Comparison of ENCODE assay signal across 2 cellular contexts in genomic region chr2:65382776-65383357, GRCh38.
A peak's percentile ranks its signal among the peaks of the same experiment; 100 is the strongest.
TF ChIP-seq lines count a peak whose summit lies in the region.

No MANE protein-coding gene starts in this region.

TF ChIP-seq in K562, 482 proteins besides CTCF, POLR2A, EP300 and RAD21 (continued from another document):
- TF ChIP-seq MGA (IDR thresholded peaks at IDR 0.05) (peak; percentile 30; the same call in 1 of the 2 replicates), CBFB (CRISPR knock-in tag; IDR thresholded peaks at IDR 0.05) (0 out of 2 replicates have a peak, but pooled peaks have one; percentile 34), HMGN3 (IDR thresholded peaks at IDR 0.05; ENCODE audit: borderline replicate concordance, extremely low read depth, insufficient read length, low read depth, low read length) (peak; percentile 67)
TF ChIP-seq in K562: peak in this region for 83.

TF ChIP-seq in HepG2, 621 proteins besides CTCF, POLR2A, EP300 and RAD21 (continued from another document):
- TF ChIP-seq ZNF225 (CRISPR knock-in tag; IDR thresholded peaks at IDR 0.05): 0 out of 2 replicates have a peak, but pooled peaks have one; percentile 20
- no peak for TF ChIP-seq FOXA1 (IDR thresholded peaks at IDR 0.05)
- peak; percentile 21; the same call in 1 of the 2 replicates for TF ChIP-seq FOXA1 (CRISPR knock-in tag; IDR thresholded peaks at IDR 0.05)
- peak; percentile 40; the same call in 1 of the 2 replicates for TF ChIP-seq THAP11 (CRISPR knock-in tag; IDR thresholded peaks at IDR 0.05)
- TF ChIP-seq SOX6 (IDR thresholded peaks at IDR 0.05): no peak
- TF ChIP-seq SOX6 (CRISPR knock-in tag; IDR thresholded peaks at IDR 0.05): peak; percentile 57
- no peak for TF ChIP-seq ZBTB49 (CRISPR knock-in tag; IDR thresholded peaks at IDR 0.05; ENCODE audit: borderline replicate concordance)
- no peak for TF ChIP-seq BRCA1 (CRISPR knock-in tag; IDR thresholded peaks at IDR 0.05)
- peak; percentile 40; the same call in 1 of the 2 replicates for TF ChIP-seq PITX1 (CRISPR knock-in tag; IDR thresholded peaks at IDR 0.05)
- TF ChIP-seq HMGA1 (CRISPR knock-in tag; conservative IDR thresholded peaks at IDR 0.05): 0 out of 2 replicates have a peak, but pooled peaks have one; percentile 76
- peak; percentile 50; the same call in 1 of the 2 replicates for TF ChIP-seq ZNF891 (CRISPR knock-in tag; IDR thresholded peaks at IDR 0.05)
- no peak for TF ChIP-seq NFIB (CRISPR knock-in tag; IDR thresholded peaks at IDR 0.05; ENCODE audit: borderline replicate concordance)
- peak in 1 of 2 experiments; percentile 61; a peak in 1 of 4 replicates for TF ChIP-seq HMGXB4 (CRISPR knock-in tag; IDR thresholded peaks at IDR 0.05; ENCODE audit: borderline replicate concordance in 1 of 2, low read depth in 1 of 2)
- peak; percentile 83 for TF ChIP-seq HDAC2 (CRISPR knock-in tag; IDR thresholded peaks at IDR 0.05)
